In the genomic region with DNA sequence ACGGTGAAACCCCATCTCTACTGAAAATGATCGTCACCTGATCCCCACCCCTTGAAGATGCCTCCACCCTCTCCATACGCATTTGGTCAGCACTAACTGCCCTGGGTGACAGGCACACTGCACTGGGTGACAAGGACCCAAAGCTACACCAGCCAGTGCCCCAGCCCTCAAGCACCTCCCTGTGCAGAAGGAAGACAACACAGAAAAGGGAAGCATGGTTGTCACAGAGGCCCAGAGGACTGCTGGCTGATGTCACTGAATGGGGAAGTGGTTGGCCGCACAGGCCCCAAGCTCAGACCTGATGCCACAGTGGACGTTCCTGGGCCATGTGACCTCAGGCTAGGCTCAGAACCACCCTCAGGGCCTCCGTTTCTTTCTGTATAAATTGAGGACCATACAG, we compare ENCODE assay signal across 9 cellular contexts. TPM values are rescaled to one million over a fixed set of nuclear protein-coding genes. Genes with fewer than 3 reads are reported as not detected.
A peak's percentile ranks its signal among the peaks of the same experiment; 100 is the strongest.
DNase-seq lines count a peak whose midpoint lies in the region; ATAC-seq and TF ChIP-seq lines count a peak whose summit lies in the region.
"Had no signal": no experiment of that assay in that cellular context is flagged by ENCODE, and none has a peak within 500 bp of the region (broad histone marks: within the 10 kb centered on the region; RNA-seq: fewer than 3 reads in every experiment).

No MANE protein-coding gene starts in this region.

- intact Hi-C loops in dendritic cell treated with granulocyte-macrophage colony-stimulating factor and Interleukin-4, amounts not matched to agents 40 ng/mL and 50 ng/mL, for 4 days (cut with micrococcal nuclease): loop anchor here (1.0 to 2.0 kb wide), 2 partner anchors 11 to 60 kb away; a partner anchor contains a TSS
- intact Hi-C loops in posterior vena cava (cut with DNase I): no loop called here

- peak; percentile 53 for ATAC-seq in GM21619 (IDR thresholded peaks at IDR 0.05; ENCODE audit: unreplicated experiment)

- peak overlapping the region; percentile 9 for H3K4me3 Mint-ChIP-seq in dendritic cell treated with granulocyte-macrophage colony-stimulating factor and Interleukin-4, amounts not matched to agents 40 ng/mL and 50 ng/mL, for 4 days

- H3K4me1 Mint-ChIP-seq in dendritic cell treated with granulocyte-macrophage colony-stimulating factor and Interleukin-4, amounts not matched to agents 40 ng/mL and 50 ng/mL, for 4 days (ENCODE audit: low read depth): peaks cover 96% of the 10 kb centered on the region

- peak overlapping the region; percentile 88 for H3K27ac Mint-ChIP-seq in dendritic cell treated with granulocyte-macrophage colony-stimulating factor and Interleukin-4, amounts not matched to agents 40 ng/mL and 50 ng/mL, for 4 days

- DNase-seq in GM13977 (ENCODE audit: low spot score) (peak; percentile 77), KG1 (lab: John Stamatoyannopoulos, UW) (peak; percentile 17), posterior vena cava (ENCODE audit: low spot score) (peak; percentile 92), NCI-H2227 treated with DMSO at 0.1 percent for 48 hours (lab: John Stamatoyannopoulos, UW) (no peak), SW480 (ENCODE audit: low spot score) (no peak)
- no peak for DNase-seq in stimulated activated CD4-positive, alpha-beta T cell treated with anti-CD3 and anti-CD28 coated beads, Interleukin-4, amount 100 ng/mL, for 4 hours
- DNase-seq: IMR-90 had no signal

- no peaks in the 10 kb centered on the region for H3K9me3 Mint-ChIP-seq in dendritic cell treated with granulocyte-macrophage colony-stimulating factor and Interleukin-4, amounts not matched to agents 40 ng/mL and 50 ng/mL, for 4 days

- H3K27me3 Mint-ChIP-seq in dendritic cell treated with granulocyte-macrophage colony-stimulating factor and Interleukin-4, amounts not matched to agents 40 ng/mL and 50 ng/mL, for 4 days: no peaks in the 10 kb centered on the region

- in situ Hi-C loops in GM13977 (cut with MboI; ENCODE audit: low pct_unique_long_range_greater_than_20kb, low sequenced_read_pairs, unreplicated experiment): no loop called here

- TF ChIP-seq CTCF in GM13977 (IDR thresholded peaks at IDR 0.05; ENCODE audit: extremely low read depth, insufficient read depth, missing control alignments): no peak

- peaks cover 26% of the 10 kb centered on the region for H3K36me3 Mint-ChIP-seq in dendritic cell treated with granulocyte-macrophage colony-stimulating factor and Interleukin-4, amounts not matched to agents 40 ng/mL and 50 ng/mL, for 4 days (ENCODE audit: low read depth)

RNA-seq across cellular contexts. Expression of a gene that starts 4.2 kb away (rescaled TPM):
- 10 to 100 TPM in 1 of 2 donors, 1 to 10 TPM in 1; 5.9 to 15.3 TPM for total RNA-seq in posterior vena cava
- total RNA-seq: IMR-90 had no signal

RNA-seq across cellular contexts. Expression of a gene that starts 11.2 kb away (rescaled TPM):
- 10 to 100 TPM; 17.7 to 32.5 TPM for total RNA-seq in posterior vena cava

RNA-seq across cellular contexts. Expression of a gene that starts 59.4 kb away (rescaled TPM):
- total RNA-seq in posterior vena cava: 1 to 10 TPM; 2.9 to 3.5 TPM

Comparison
In these comparisons a context has a peak if more than half of its experiments do, and no peak if none do; other contexts are left out.
1. DNase-seq: peak in GM13977 (single experiment), KG1 (single experiment) and posterior vena cava (single experiment); none in NCI-H2227 treated with DMSO at 0.1 percent for 48 hours (single experiment), SW480 (single experiment) and stimulated activated CD4-positive, alpha-beta T cell treated with anti-CD3 and anti-CD28 coated beads, Interleukin-4, amount 100 ng/mL, for 4 hours (0 of 2).